13 cellular contexts compared by ENCODE assay signal in genomic region chr11:36558511-36559413, GRCh38. TPM values are rescaled to one million over a fixed set of nuclear protein-coding genes. Genes with fewer than 3 reads are reported as not detected.
A peak's percentile ranks its signal among the peaks of the same experiment; 100 is the strongest.
DNase-seq lines count a peak whose midpoint lies in the region; ATAC-seq and TF ChIP-seq lines count a peak whose summit lies in the region.
"Had no signal": no experiment of that assay in that cellular context is flagged by ENCODE, and none has a peak within 500 bp of the region (broad histone marks: within the 10 kb centered on the region; RNA-seq: fewer than 3 reads in every experiment).

No MANE protein-coding gene starts in this region.

- peaks cover 15% of the 10 kb centered on the region for H3K9me3 Mint-ChIP-seq in activated CD4-positive, alpha-beta T cell treated with anti-CD3 and anti-CD28 coated beads, Interleukin-2, amount 10 ng/mL, durations not matched to agents 24 days and 14 days
- H3K9me3 Mint-ChIP-seq in endodermal cell: peaks cover 24% of the 10 kb centered on the region

- H3K36me3 ChIP-seq in spleen (no peaks in the 10 kb centered on the region), endodermal cell (ENCODE audit: control insufficient read depth, insufficient read depth, low read length) (no peaks in the 10 kb centered on the region)
- H3K36me3 ChIP-seq in effector memory CD4-positive, alpha-beta T cell (ENCODE audit: control insufficient read depth, insufficient read depth, low read length): no peaks in the 10 kb centered on the region
- H3K36me3 ChIP-seq: MG63, tibial artery had no signal

- H3K27ac Mint-ChIP-seq in activated CD4-positive, alpha-beta T cell treated with anti-CD3 and anti-CD28 coated beads, Interleukin-2, amount 10 ng/mL, durations not matched to agents 24 days and 14 days: peak overlapping the region; percentile 84
- H3K27ac Mint-ChIP-seq in endodermal cell: no peak overlapping the region

- no peak for TF ChIP-seq POLR2A in spleen (IDR thresholded peaks at IDR 0.05)

- intact Hi-C loops in activated CD4-positive, alpha-beta T cell treated with anti-CD3 and anti-CD28 coated beads, Interleukin-2, amount 10 ng/mL, durations not matched to agents 24 days and 14 days (cut with micrococcal nuclease): loop anchor here (5.0 kb wide), 2 partner anchors 51 to 206 kb away; no protein-coding TSS in a partner anchor
- intact Hi-C loops in spleen (cut with DNase I; ENCODE audit: low total_unique reads): no loop called here

- no peak overlapping the region for H3K9ac ChIP-seq in endodermal cell (ENCODE audit: extremely low read depth, low read length, poor library complexity, severe bottlenecking)

- H3K9me3 ChIP-seq in spleen: peaks cover 0 to 14% (median 2%) of the 10 kb centered on the region in 8 donors
- H3K9me3 ChIP-seq in effector memory CD4-positive, alpha-beta T cell (ENCODE audit: control insufficient read depth, low read length): peaks cover 4% of the 10 kb centered on the region
- H3K9me3 ChIP-seq in endodermal cell (ENCODE audit: control insufficient read depth, low read length): peaks cover 25% of the 10 kb centered on the region
- H3K9me3 ChIP-seq: MG63 had no signal

- ATAC-seq in GM21825 (IDR thresholded peaks at IDR 0.05; ENCODE audit: unreplicated experiment): peak; percentile 86
- peak; percentile 79 for ATAC-seq in HG03571 (IDR thresholded peaks at IDR 0.05; ENCODE audit: unreplicated experiment)

- H3K27me3 ChIP-seq in spleen (replicated peaks in 1 of 7) (no peaks in the 10 kb centered on the region), endodermal cell (ENCODE audit: control insufficient read depth, insufficient read depth, low read length, poor library complexity, severe bottlenecking) (peaks cover 32% of the 10 kb centered on the region)
- no peaks in the 10 kb centered on the region for H3K27me3 ChIP-seq in effector memory CD4-positive, alpha-beta T cell (replicated peaks; ENCODE audit: control insufficient read depth, insufficient read depth, low read length, poor library complexity, severe bottlenecking)
- H3K27me3 ChIP-seq: tibial artery had no signal

- no peak for DNase-seq in activated CD4-positive, alpha-beta T cell treated with anti-CD3 and anti-CD28 coated beads, Interleukin-2, amount 10 ng/mL, durations not matched to agents 24 days and 14 days
- no peak for DNase-seq in activated CD4-positive, alpha-beta T cell treated with anti-CD3 and anti-CD28 coated beads, Interleukin-2, amount 50 U/mL, for 4 hours
- DNase-seq in spleen (no peak), endodermal cell (no peak), H4 (ENCODE audit: low spot score) (no peak)
- DNase-seq in effector memory CD4-positive, alpha-beta T cell: no peak
- DNase-seq: MG63, tibial artery had no signal

- peak overlapping the region in 6 of 8 donors; percentile 18 to 45 (median 34) for H3K27ac ChIP-seq in spleen
- no peak overlapping the region for H3K27ac ChIP-seq in effector memory CD4-positive, alpha-beta T cell (ENCODE audit: insufficient read depth, low read length, poor library complexity, severe bottlenecking)
- no peak overlapping the region for H3K27ac ChIP-seq in endodermal cell (ENCODE audit: low read depth, low read length)
- H3K27ac ChIP-seq: tibial artery had no signal

- H3K4me3 Mint-ChIP-seq in activated CD4-positive, alpha-beta T cell treated with anti-CD3 and anti-CD28 coated beads, Interleukin-2, amount 10 ng/mL, durations not matched to agents 24 days and 14 days: peak overlapping the region; percentile 60
- no peak overlapping the region for H3K4me3 Mint-ChIP-seq in endodermal cell

- H3K4me3 ChIP-seq in spleen (no peak overlapping the region), endodermal cell (ENCODE audit: low read length) (no peak overlapping the region)
- H3K4me3 ChIP-seq in effector memory CD4-positive, alpha-beta T cell (ENCODE audit: insufficient read depth, low read depth, low read length, poor library complexity, severe bottlenecking): no peak overlapping the region
- H3K4me3 ChIP-seq: MG63, tibial artery had no signal

- WGBS in spleen, 5 donors: 53 to 67% (median 65%) methylated on average over 4 of the region's 4 CpGs
- 90% methylated on average over 4 of the region's 4 CpGs; no CpG with 5 or more reads in 1 of the 2 experiments for WGBS in endodermal cell (ENCODE audit: insufficient coverage in 1 of 2, insufficient read length in 1 of 2), 2 experiments

- H3K27me3 Mint-ChIP-seq in activated CD4-positive, alpha-beta T cell treated with anti-CD3 and anti-CD28 coated beads, Interleukin-2, amount 10 ng/mL, durations not matched to agents 24 days and 14 days: peaks cover 16% of the 10 kb centered on the region
- peaks cover 26% of the 10 kb centered on the region for H3K27me3 Mint-ChIP-seq in endodermal cell (ENCODE audit: insufficient read depth)

- H3K4me1 ChIP-seq in spleen (no peaks in the 10 kb centered on the region), endodermal cell (ENCODE audit: control insufficient read depth, insufficient read depth, low read length) (peaks cover 5% of the 10 kb centered on the region)
- H3K4me1 ChIP-seq in effector memory CD4-positive, alpha-beta T cell (ENCODE audit: control insufficient read depth, insufficient read depth, low read length, poor library complexity, severe bottlenecking): no peaks in the 10 kb centered on the region
- H3K4me1 ChIP-seq: tibial artery had no signal

- peaks cover 22% of the 10 kb centered on the region for H3K4me1 Mint-ChIP-seq in activated CD4-positive, alpha-beta T cell treated with anti-CD3 and anti-CD28 coated beads, Interleukin-2, amount 10 ng/mL, durations not matched to agents 24 days and 14 days
- peaks cover 3% of the 10 kb centered on the region for H3K4me1 Mint-ChIP-seq in endodermal cell

- TF ChIP-seq CTCF in spleen (IDR thresholded peaks at IDR 0.05 in 8 of 11, conservative IDR thresholded peaks at IDR 0.05 in 3 of 11) (no peak), endodermal cell (conservative IDR thresholded peaks at IDR 0.05) (no peak)

- H3K36me3 Mint-ChIP-seq in activated CD4-positive, alpha-beta T cell treated with anti-CD3 and anti-CD28 coated beads, Interleukin-2, amount 10 ng/mL, durations not matched to agents 24 days and 14 days (ENCODE audit: low read depth): peaks cover 6% of the 10 kb centered on the region
- H3K36me3 Mint-ChIP-seq in endodermal cell (ENCODE audit: low read depth): peaks cover 4% of the 10 kb centered on the region

RNA-seq across cellular contexts. Expression of gene RAG1, which starts 9.0 kb away (rescaled TPM):
- total RNA-seq in activated CD4-positive, alpha-beta T cell treated with anti-CD3 and anti-CD28 coated beads, Interleukin-2, amount 10 ng/mL, durations not matched to agents 24 days and 14 days: 0.14 TPM in 1 of 2 replicates, not detected in the other
- total RNA-seq in spleen (10 to 100 TPM in 1 of 7 donors, 1 to 10 TPM in 6; 3.9 to 12.6 (median 7.3) TPM), endodermal cell (under 1 TPM; 0.42 to 0.86 TPM)
- polyA plus RNA-seq in spleen: 1 to 10 TPM in 1 of 3 donors, under 1 TPM in 2; 0.39 to 2.1 (median 0.80) TPM
- polyA plus RNA-seq in endodermal cell (2013, experiment 1 of 2): 0.57 TPM
- polyA plus RNA-seq in endodermal cell (2013, experiment 2 of 2): 0.70 TPM
- total RNA-seq in H4 (2014; rRNA removed; shearing (Covaris generic)): 0.23 and 0.39 TPM in 2 replicates

RNA-seq across cellular contexts. Expression of gene IFTAP, which starts 35.5 kb away (rescaled TPM):
- 1.1 and 1.7 TPM in 2 replicates for total RNA-seq in activated CD4-positive, alpha-beta T cell treated with anti-CD3 and anti-CD28 coated beads, Interleukin-2, amount 10 ng/mL, durations not matched to agents 24 days and 14 days
- total RNA-seq in spleen: 10 to 100 TPM in 3 of 7 donors, 1 to 10 TPM in 4; 5.8 to 15.7 (median 9.0) TPM
- 10 to 100 TPM in 2 of 3 donors, 1 to 10 TPM in 1; 9.7 to 14.9 (median 12.1) TPM for polyA plus RNA-seq in spleen
- 10 to 100 TPM; 23.9 to 38.6 TPM for total RNA-seq in endodermal cell
- polyA plus RNA-seq in endodermal cell (2013, experiment 1 of 2): 50.8 TPM
- polyA plus RNA-seq in endodermal cell (2013, experiment 2 of 2): 47.4 TPM
- 68.2 and 72.3 TPM in 2 replicates for total RNA-seq in H4 (2014; rRNA removed; shearing (Covaris generic))

RNA-seq across cellular contexts. Expression of gene RAG2, which starts 39.3 kb away (rescaled TPM):
- total RNA-seq in activated CD4-positive, alpha-beta T cell treated with anti-CD3 and anti-CD28 coated beads, Interleukin-2, amount 10 ng/mL, durations not matched to agents 24 days and 14 days: not detected in 2 replicates
- total RNA-seq in spleen: not detected
- not detected for polyA plus RNA-seq in spleen
- not detected for total RNA-seq in endodermal cell
- not detected for polyA plus RNA-seq in endodermal cell (2013, experiment 1 of 2)
- not detected for polyA plus RNA-seq in endodermal cell (2013, experiment 2 of 2)
- total RNA-seq in H4 (2014; rRNA removed; shearing (Covaris generic)): not detected in 2 replicates
- total RNA-seq: endothelial cell of umbilical vein, skeletal muscle tissue had no signal
- polyA plus RNA-seq: endothelial cell of umbilical vein, liver had no signal

RNA-seq across cellular contexts. Expression of gene TRAF6, which starts 48.7 kb away (rescaled TPM):
- 10.9 and 11.5 TPM in 2 replicates for total RNA-seq in activated CD4-positive, alpha-beta T cell treated with anti-CD3 and anti-CD28 coated beads, Interleukin-2, amount 10 ng/mL, durations not matched to agents 24 days and 14 days
- total RNA-seq in spleen (10 to 100 TPM; 18.5 to 26.1 (median 20.6) TPM), endodermal cell (10 to 100 TPM; 10.0 to 11.4 TPM)
- polyA plus RNA-seq in spleen: 1 to 10 TPM; 2.1 to 3.9 (median 2.7) TPM
- polyA plus RNA-seq in endodermal cell (2013, experiment 1 of 2): 11.5 TPM
- 10.3 TPM for polyA plus RNA-seq in endodermal cell (2013, experiment 2 of 2)
- 8.8 and 9.1 TPM in 2 replicates for total RNA-seq in H4 (2014; rRNA removed; shearing (Covaris generic))

Comparison
In these comparisons a context has a peak if more than half of its experiments do, and no peak if none do; other contexts are left out.
1. H3K27ac ChIP-seq: peak in spleen (6 of 8); none in effector memory CD4-positive, alpha-beta T cell (single experiment) and endodermal cell (single experiment).